ENCODE assay signal across 1 cellular context in genomic region chr15:66394472-66394871, GRCh38.
A peak's percentile ranks its signal among the peaks of the same experiment; 100 is the strongest.
TF ChIP-seq lines count a peak whose summit lies in the region.

No MANE protein-coding gene starts in this region.

TF ChIP-seq in K562, 482 proteins besides CTCF, POLR2A, EP300 and RAD21:
- no peak for TF ChIP-seq MIER1 (IDR thresholded peaks at IDR 0.05; ENCODE audit: low read depth)
- no peak for TF ChIP-seq EHMT2 (IDR thresholded peaks at IDR 0.05)
- peak; percentile 40 for TF ChIP-seq RBM25 (IDR thresholded peaks at IDR 0.05; ENCODE audit: low read depth, low read length, severe bottlenecking)
- no peak for TF ChIP-seq MCM7 (IDR thresholded peaks at IDR 0.05)
- TF ChIP-seq BCOR (IDR thresholded peaks at IDR 0.05) = peak; percentile 43; the same call in 1 of the 2 replicates
- TF ChIP-seq NCOR1 (IDR thresholded peaks at IDR 0.05) = no peak
- no peak for TF ChIP-seq POLR2AphosphoS2 (IDR thresholded peaks at IDR 0.05; ENCODE audit: low read length)
- TF ChIP-seq SLC30A9 (CRISPR knock-in tag; IDR thresholded peaks at IDR 0.05) = no peak
- peak; percentile 95 for TF ChIP-seq ZNF121 (CRISPR knock-in tag; conservative IDR thresholded peaks at IDR 0.05)
